7 cellular contexts compared by ENCODE assay signal in genomic region chr4:5708829-5709680, GRCh38. TPM values are rescaled to one million over a fixed set of nuclear protein-coding genes. Genes with fewer than 3 reads are reported as not detected.
A peak's percentile ranks its signal among the peaks of the same experiment; 100 is the strongest.
DNase-seq lines count a peak whose midpoint lies in the region; ATAC-seq and TF ChIP-seq lines count a peak whose summit lies in the region.

No MANE protein-coding gene starts in this region.

- H3K27ac ChIP-seq in cingulate gyrus (ENCODE audit: low read depth, low read length) (peak overlapping the region; percentile 39), left lung (peak overlapping the region; percentile 55 to 69), thyroid gland (peak overlapping the region; percentile 74 to 89 (median 82))

- H3K9me3 ChIP-seq in left lung (no peaks in the 10 kb centered on the region), thyroid gland (no peaks in the 10 kb centered on the region)

- intact Hi-C loops in left lung (cut with DNase I), result no loop called here
- intact Hi-C loops in thyroid gland (cut with DNase I), result no loop called here

- H3K27me3 ChIP-seq in left lung, result peaks cover 0 to 72% of the 10 kb centered on the region in 2 donors
- no peaks in the 10 kb centered on the region for H3K27me3 ChIP-seq in thyroid gland

- TF ChIP-seq CTCF in left lung (IDR thresholded peaks at IDR 0.05), result no peak
- no peak for TF ChIP-seq CTCF in thyroid gland (IDR thresholded peaks at IDR 0.05)

- TF ChIP-seq POLR2A in thyroid gland (IDR thresholded peaks at IDR 0.05), result no peak

- WGBS in thyroid gland, 2 donors, result 37 to 39% methylated on average over 22 to 23 of the region's 27 CpGs

- H3K36me3 ChIP-seq in left lung, result no peaks in the 10 kb centered on the region
- no peaks in the 10 kb centered on the region for H3K36me3 ChIP-seq in thyroid gland

- H3K4me1 ChIP-seq in left lung (peaks cover 9 to 27% of the 10 kb centered on the region in 2 donors), thyroid gland (peaks cover 16 to 39% of the 10 kb centered on the region in 2 donors)

- no peak for ATAC-seq in left lung
- no peak for ATAC-seq in HG03097 (IDR thresholded peaks at IDR 0.05; ENCODE audit: low FRiP score, unreplicated experiment)

- DNase-seq in LHCN-M2 (ENCODE audit: low read depth) (peak; percentile 73), left lung (no peak), thyroid gland (peak in 1 of 2 donors; percentile 17), RKO (ENCODE audit: low spot score) (no peak), occipital lobe (lab: John Stamatoyannopoulos, UW) (no peak)

- H3K4me3 ChIP-seq in left lung (peak overlapping the region; percentile 57 to 58), thyroid gland (replicated peaks in 1 of 3) (peak overlapping the region; percentile 59 to 79 (median 61))

RNA-seq across cellular contexts. Expression of gene EVC2, which starts 0.7 kb away (rescaled TPM):
- total RNA-seq in LHCN-M2 (2014; rRNA removed) (18.0 and 18.3 TPM in 2 replicates), left lung (1 to 10 TPM; 4.1 to 5.7 TPM), thyroid gland (10 to 100 TPM; 15.7 to 24.5 (median 17.2) TPM), occipital lobe (2.5 TPM)
- polyA plus RNA-seq in LHCN-M2 (2012), result 3.9 TPM

RNA-seq across cellular contexts. Expression of gene EVC, which starts 1.9 kb away (rescaled TPM):
- total RNA-seq in LHCN-M2 (2014; rRNA removed) (168 and 219 TPM in 2 replicates), left lung (10 to 100 TPM; 18.8 to 29.3 TPM), thyroid gland (10 to 100 TPM; 21.4 to 43.6 (median 38.6) TPM), occipital lobe (5.1 TPM)
- 37.2 TPM for polyA plus RNA-seq in LHCN-M2 (2012)
